ENCODE assay signal across 12 cellular contexts in the genomic region with DNA sequence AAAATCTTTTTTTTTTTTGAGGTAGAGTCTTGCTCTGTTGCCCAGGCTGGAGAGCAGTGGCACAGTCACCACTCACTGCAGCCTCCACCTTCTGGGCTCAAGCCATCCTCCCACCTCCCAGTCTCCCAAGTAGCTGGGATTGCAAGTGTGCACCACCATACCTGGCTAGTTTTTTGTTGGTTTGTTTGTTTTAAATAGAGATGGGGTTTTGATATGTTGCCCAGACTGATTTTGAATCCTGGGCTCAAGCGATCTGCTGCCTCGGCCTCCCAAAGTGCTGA. TPM values are rescaled to one million over a fixed set of nuclear protein-coding genes. Genes with fewer than 3 reads are reported as not detected.
DNase-seq lines count a peak whose midpoint lies in the region; ATAC-seq and TF ChIP-seq lines count a peak whose summit lies in the region.
"Had no signal": no experiment of that assay in that cellular context is flagged by ENCODE, and none has a peak within 500 bp of the region (broad histone marks: within the 10 kb centered on the region; RNA-seq: fewer than 3 reads in every experiment).

No MANE protein-coding gene starts in this region.

- H3K4me3 Mint-ChIP-seq in stimulated activated naive CD8-positive, alpha-beta T cell treated with anti-CD3 and anti-CD28 coated beads, Interleukin-15, Interleukin-2, amounts not matched to agents 100 ng/mL and 50 ng/mL, for 24 hours = peak overlapping the region; percentile 92

- intact Hi-C loops in ascending aorta (cut with DNase I) = no loop called here
- intact Hi-C loops in upper lobe of right lung (cut with DNase I) = no loop called here

- H3K9me3 ChIP-seq in ascending aorta (no peaks in the 10 kb centered on the region), mesodermal cell (ENCODE audit: control insufficient read depth, low read length) (no peaks in the 10 kb centered on the region), upper lobe of right lung (no peaks in the 10 kb centered on the region)

- H3K4me3 ChIP-seq in ascending aorta = peak overlapping the region; percentile 87 to 95
- peak overlapping the region; percentile 82 for H3K4me3 ChIP-seq in mesodermal cell (ENCODE audit: extremely low read depth, insufficient read depth, low read length, poor library complexity, severe bottlenecking)
- peak overlapping the region; percentile 76 for H3K4me3 ChIP-seq in upper lobe of right lung
- H3K4me3 ChIP-seq: lung had no signal

- no peaks in the 10 kb centered on the region for H3K36me3 ChIP-seq in ascending aorta
- no peaks in the 10 kb centered on the region for H3K36me3 ChIP-seq in mesodermal cell (ENCODE audit: control insufficient read depth, insufficient read depth, low read length)
- no peaks in the 10 kb centered on the region for H3K36me3 ChIP-seq in upper lobe of right lung

- TF ChIP-seq CTCF in ascending aorta (IDR thresholded peaks at IDR 0.05) (no peak), upper lobe of right lung (IDR thresholded peaks at IDR 0.05) (no peak)

- WGBS in mesodermal cell (ENCODE audit: insufficient coverage in 2 of 2), 2 experiments = 100% methylated on average over 2 of the region's 2 CpGs

- peaks cover 46% of the 10 kb centered on the region for H3K4me1 Mint-ChIP-seq in stimulated activated naive CD8-positive, alpha-beta T cell treated with anti-CD3 and anti-CD28 coated beads, Interleukin-15, Interleukin-2, amounts not matched to agents 100 ng/mL and 50 ng/mL, for 24 hours (ENCODE audit: low read depth)

- H3K36me3 Mint-ChIP-seq in stimulated activated naive CD8-positive, alpha-beta T cell treated with anti-CD3 and anti-CD28 coated beads, Interleukin-15, Interleukin-2, amounts not matched to agents 100 ng/mL and 50 ng/mL, for 24 hours (ENCODE audit: low read depth) = peaks cover 9% of the 10 kb centered on the region

- H3K27ac ChIP-seq in ascending aorta = no peak overlapping the region
- H3K27ac ChIP-seq in mesodermal cell (ENCODE audit: low read depth, low read length, severe bottlenecking) = no peak overlapping the region
- H3K27ac ChIP-seq in upper lobe of right lung = no peak overlapping the region

- no peaks in the 10 kb centered on the region for H3K27me3 ChIP-seq in ascending aorta
- H3K27me3 ChIP-seq in upper lobe of right lung = no peaks in the 10 kb centered on the region

- H3K27ac Mint-ChIP-seq in stimulated activated naive CD8-positive, alpha-beta T cell treated with anti-CD3 and anti-CD28 coated beads, Interleukin-15, Interleukin-2, amounts not matched to agents 100 ng/mL and 50 ng/mL, for 24 hours = no peak overlapping the region

- H3K9me3 Mint-ChIP-seq in stimulated activated naive CD8-positive, alpha-beta T cell treated with anti-CD3 and anti-CD28 coated beads, Interleukin-15, Interleukin-2, amounts not matched to agents 100 ng/mL and 50 ng/mL, for 24 hours = no peaks in the 10 kb centered on the region

- H3K27me3 Mint-ChIP-seq in stimulated activated naive CD8-positive, alpha-beta T cell treated with anti-CD3 and anti-CD28 coated beads, Interleukin-15, Interleukin-2, amounts not matched to agents 100 ng/mL and 50 ng/mL, for 24 hours = no peaks in the 10 kb centered on the region

- peaks cover 5 to 15% of the 10 kb centered on the region in 2 donors for H3K4me1 ChIP-seq in ascending aorta
- no peaks in the 10 kb centered on the region for H3K4me1 ChIP-seq in mesodermal cell (ENCODE audit: control insufficient read depth, insufficient read depth, low read length, poor library complexity, severe bottlenecking)
- peaks cover 16% of the 10 kb centered on the region for H3K4me1 ChIP-seq in upper lobe of right lung

- no peak for DNase-seq in stimulated activated naive CD8-positive, alpha-beta T cell treated with anti-CD3 and anti-CD28 coated beads, Interleukin-15, Interleukin-2, amounts not matched to agents 100 U/mL and 50 U/mL, for 24 hours
- no peak for DNase-seq in ascending aorta (ENCODE audit: low spot score in 2 of 2)
- no peak for DNase-seq in upper lobe of right lung
- DNase-seq in kidney tubule cell (ENCODE audit: low spot score) = no peak
- DNase-seq in cerebellar nuclear complex (lab: John Stamatoyannopoulos, UW) = no peak
- DNase-seq: NCI-H1436; stimulated activated CD4-positive, alpha-beta T cell treated with anti-CD3 and anti-CD28 coated beads, Interleukin-4, amount 100 ng/mL, for 1 hour had no signal

- no peak for ATAC-seq in stimulated activated naive CD8-positive, alpha-beta T cell treated with anti-CD3 and anti-CD28 coated beads, Interleukin-15, Interleukin-2, amounts not matched to agents 100 U/mL and 50 U/mL, for 24 hours
- no peak for ATAC-seq in upper lobe of right lung
- ATAC-seq in HG02763 (IDR thresholded peaks at IDR 0.05; ENCODE audit: unreplicated experiment) = no peak
- ATAC-seq: esophagus mucosa had no signal

RNA-seq across cellular contexts. Expression of a gene that starts 2.0 kb away (rescaled TPM):
- total RNA-seq in ascending aorta (0.75 TPM), upper lobe of right lung (15.8 TPM)
- 23.0 TPM for polyA plus RNA-seq in mesodermal cell (2013, experiment 1 of 2)
- 28.4 TPM for polyA plus RNA-seq in mesodermal cell (2013, experiment 2 of 2)
